17 cellular contexts compared by ENCODE assay signal in genomic region chr16:16009396-16009795, GRCh38. TPM values are rescaled to one million over a fixed set of nuclear protein-coding genes. Genes with fewer than 3 reads are reported as not detected.
DNase-seq lines count a peak whose midpoint lies in the region; ATAC-seq, FAIRE-seq and TF ChIP-seq lines count a peak whose summit lies in the region.
"Had no signal": no experiment of that assay in that cellular context is flagged by ENCODE, and none has a peak within 500 bp of the region (broad histone marks: within the 10 kb centered on the region; RNA-seq: fewer than 3 reads in every experiment).

No MANE protein-coding gene starts in this region.

- H3K4me3 ChIP-seq in BLaER1 treated with 17β-estradiol and CSF1 and Interleukin-3, amounts not matched to agents 10 nM and 100 nM, result no peak overlapping the region
- no peak overlapping the region for H3K4me3 ChIP-seq in esophagus muscularis mucosa
- H3K4me3 ChIP-seq in pancreas, result no peak overlapping the region
- H3K4me3 ChIP-seq: breast epithelium, thoracic aorta had no signal

- no peak for FAIRE-seq in pancreas (lab: Jason Lieb, UNC)

- TF ChIP-seq EP300 in esophagus muscularis mucosa (IDR thresholded peaks at IDR 0.05), result no peak

- TF ChIP-seq CTCF in esophagus muscularis mucosa (IDR thresholded peaks at IDR 0.05), result no peak
- TF ChIP-seq CTCF in osteocyte (IDR thresholded peaks at IDR 0.05), result no peak
- no peak for TF ChIP-seq CTCF in pancreas (IDR thresholded peaks at IDR 0.05)

- ATAC-seq in HG03159 (IDR thresholded peaks at IDR 0.05; ENCODE audit: unreplicated experiment) (no peak), pancreas (no peak)
- ATAC-seq: CD8-positive, alpha-beta T cell; foreskin keratinocyte had no signal

- H3K4me3 Mint-ChIP-seq in IgD-negative memory B cell (peak overlapping the region in 3 of 4 donors; percentile 34 to 91 (median 51)), osteocyte (ENCODE audit: unreplicated experiment) (peak overlapping the region; percentile 26)
- H3K4me3 Mint-ChIP-seq: CD8-positive, alpha-beta T cell had no signal

- H3K4me1 Mint-ChIP-seq in IgD-negative memory B cell, result peaks cover 24 to 36% (median 28%) of the 10 kb centered on the region in 3 donors
- H3K4me1 Mint-ChIP-seq in osteocyte (ENCODE audit: unreplicated experiment), result peaks cover 62% of the 10 kb centered on the region

- WGBS in esophagus muscularis mucosa, result 98% methylated on average over 5 of the region's 10 CpGs
- WGBS in pancreas, 2 donors, result 95% methylated on average over 10 of the region's 10 CpGs

- H3K9me3 Mint-ChIP-seq in IgD-negative memory B cell (peaks cover 0 to 2% (median 0%) of the 10 kb centered on the region in 3 donors), osteocyte (ENCODE audit: unreplicated experiment) (no peaks in the 10 kb centered on the region)
- H3K9me3 Mint-ChIP-seq: CD8-positive, alpha-beta T cell had no signal

- H3K4me2 ChIP-seq in BLaER1 treated with 17β-estradiol and CSF1 and Interleukin-3, amounts not matched to agents 10 nM and 100 nM, result peak overlapping the region in 9 of 11 experiments; percentile 56 to 88 (median 73); a peak in 16 of 22 replicates

- no peaks in the 10 kb centered on the region for H3K27me3 ChIP-seq in BLaER1 treated with 17β-estradiol and CSF1 and Interleukin-3, amounts not matched to agents 10 nM and 100 nM
- no peaks in the 10 kb centered on the region for H3K27me3 ChIP-seq in esophagus muscularis mucosa
- H3K27me3 ChIP-seq in pancreas, result no peaks in the 10 kb centered on the region
- H3K27me3 ChIP-seq: breast epithelium, foreskin keratinocyte had no signal

- H3K4me1 ChIP-seq in BLaER1 treated with 17β-estradiol and CSF1 and Interleukin-3, amounts not matched to agents 10 nM and 100 nM, result peaks cover 35 to 81% (median 69%) of the 10 kb centered on the region in 10 experiments
- H3K4me1 ChIP-seq in esophagus muscularis mucosa (peaks cover 13 to 100% (median 77%) of the 10 kb centered on the region in 4 donors), pancreas (peaks cover 0 to 5% (median 4%) of the 10 kb centered on the region in 3 donors)
- H3K4me1 ChIP-seq: breast epithelium, foreskin keratinocyte had no signal

- peak overlapping the region in 4 of 11 experiments; percentile 15 to 29 (median 25); a peak in 2 of 22 replicates for H3K9ac ChIP-seq in BLaER1 treated with 17β-estradiol and CSF1 and Interleukin-3, amounts not matched to agents 10 nM and 100 nM

- DNase-seq in esophagus muscularis mucosa (ENCODE audit: extremely low spot score) (no peak), osteocyte (ENCODE audit: extremely low spot score, unreplicated experiment) (no peak), pancreas (no peak), NCI-H1048 (lab: John Stamatoyannopoulos, UW) (no peak)
- DNase-seq: activated CD8-positive, alpha-beta memory T cell treated with anti-CD3 and anti-CD28 coated beads for 24 hours; CD8-positive, alpha-beta T cell; effector CD8-positive, alpha-beta T cell; foreskin keratinocyte; midbrain; NCI-H187; NCI-H69 had no signal

- H3K36me3 ChIP-seq in BLaER1 treated with 17β-estradiol and CSF1 and Interleukin-3, amounts not matched to agents 10 nM and 100 nM, result peaks cover 36 to 55% (median 42%) of the 10 kb centered on the region in 11 experiments
- peaks cover 10 to 42% (median 23%) of the 10 kb centered on the region in 4 donors for H3K36me3 ChIP-seq in esophagus muscularis mucosa
- H3K36me3 ChIP-seq in pancreas, result no peaks in the 10 kb centered on the region
- H3K36me3 ChIP-seq: breast epithelium had no signal

- intact Hi-C loops in esophagus muscularis mucosa (cut with DNase I), result no loop called here
- intact Hi-C loops in pancreas (cut with DNase I), result no loop called here

- TF ChIP-seq POLR2A in esophagus muscularis mucosa (IDR thresholded peaks at IDR 0.05; ENCODE audit: low read depth), result no peak

- H3K27ac Mint-ChIP-seq in IgD-negative memory B cell, result peak overlapping the region; percentile 92 to 99 (median 98)
- H3K27ac Mint-ChIP-seq in osteocyte (ENCODE audit: unreplicated experiment), result peak overlapping the region; percentile 52
- H3K27ac Mint-ChIP-seq: CD8-positive, alpha-beta T cell had no signal

- H4K20me1 ChIP-seq in BLaER1 treated with 17β-estradiol and CSF1 and Interleukin-3, amounts not matched to agents 10 nM and 100 nM, result peaks cover 0 to 29% (median 8%) of the 10 kb centered on the region in 11 experiments; a peak in 11 of 22 replicates

- H3K27me3 Mint-ChIP-seq in IgD-negative memory B cell (peaks cover 4% of the 10 kb centered on the region), osteocyte (ENCODE audit: unreplicated experiment) (no peaks in the 10 kb centered on the region)

- H3K36me3 Mint-ChIP-seq in IgD-negative memory B cell (peaks cover 7% of the 10 kb centered on the region), osteocyte (ENCODE audit: unreplicated experiment) (peaks cover 42% of the 10 kb centered on the region)

- H3K27ac ChIP-seq in BLaER1 treated with 17β-estradiol and CSF1 and Interleukin-3, amounts not matched to agents 10 nM and 100 nM, result peak overlapping the region in 8 of 11 experiments; percentile 12 to 68 (median 44); a peak in 10 of 22 replicates
- peak overlapping the region; percentile 69 to 84 (median 82) for H3K27ac ChIP-seq in esophagus muscularis mucosa (replicated peaks in 1 of 4)
- no peak overlapping the region for H3K27ac ChIP-seq in pancreas
- H3K27ac ChIP-seq: breast epithelium, foreskin keratinocyte, HL-60 had no signal

- peaks cover 0 to 3% (median 0%) of the 10 kb centered on the region in 11 experiments; a peak in 2 of 22 replicates for H3K9me3 ChIP-seq in BLaER1 treated with 17β-estradiol and CSF1 and Interleukin-3, amounts not matched to agents 10 nM and 100 nM (replicated peaks in 1 of 11)
- H3K9me3 ChIP-seq in esophagus muscularis mucosa (no peaks in the 10 kb centered on the region), pancreas (no peaks in the 10 kb centered on the region)
- H3K9me3 ChIP-seq: breast epithelium, thoracic aorta had no signal

RNA-seq across cellular contexts. Expression of gene ABCC1, which starts 60.0 kb away (rescaled TPM):
- 5.8 TPM for polyA plus RNA-seq in IgD-negative memory B cell
- total RNA-seq in esophagus muscularis mucosa, result 100 to 1,000 TPM in 2 of 4 donors, 10 to 100 TPM in 2; 61.8 to 141 (median 103) TPM
- 256 and 271 TPM in 2 replicates for total RNA-seq in osteocyte
- total RNA-seq in pancreas, result 10 to 100 TPM in 4 of 6 donors, 1 to 10 TPM in 2; 8.5 to 16.8 (median 11.5) TPM
- 10 to 100 TPM; 11.6 to 12.5 TPM for polyA plus RNA-seq in pancreas

Comparison
In these comparisons a context has a peak if more than half of its experiments do, and no peak if none do; other contexts are left out.
1. H3K27ac ChIP-seq: peak in BLaER1 treated with 17β-estradiol and CSF1 and Interleukin-3, amounts not matched to agents 10 nM and 100 nM (8 of 11) and esophagus muscularis mucosa (4 of 4); none in pancreas (0 of 4).